28 cellular contexts compared by ENCODE assay signal in the genomic region with DNA sequence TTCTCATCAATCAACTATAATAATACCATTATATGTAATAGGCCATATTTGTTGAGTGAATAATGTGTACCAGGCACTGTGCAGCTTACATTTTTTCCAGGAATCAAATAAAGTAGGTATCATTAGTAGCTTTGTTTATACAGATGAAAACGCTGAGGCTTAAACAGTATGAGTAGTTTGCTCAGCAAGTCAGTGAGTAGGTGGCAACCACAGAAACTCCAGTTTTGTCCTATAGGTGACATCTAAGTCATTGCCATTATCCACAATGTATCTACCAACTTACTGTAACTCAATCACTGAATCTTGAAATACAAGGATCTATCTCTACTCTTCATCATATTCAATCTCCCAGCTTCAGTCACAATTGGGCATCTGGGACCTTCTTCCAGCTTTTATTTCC. TPM values are rescaled to one million over a fixed set of nuclear protein-coding genes. Genes with fewer than 3 reads are reported as not detected.
"Had no signal": no experiment of that assay in that cellular context is flagged by ENCODE, and none has a peak within 500 bp of the region (broad histone marks: within the 10 kb centered on the region; RNA-seq: fewer than 3 reads in every experiment).

No MANE protein-coding gene starts in this region.

- H3K27ac Mint-ChIP-seq: naive thymus-derived CD8-positive, alpha-beta T cell; nephron; neural progenitor cell; progenitor cell of endocrine pancreas; stimulated activated naive CD8-positive, alpha-beta T cell treated with anti-CD3 and anti-CD28 coated beads, Interleukin-15, Interleukin-2, amounts not matched to agents 100 ng/mL and 50 ng/mL, for 24 hours had no signal

- H3K9ac ChIP-seq: neural progenitor cell had no signal

- DNase-seq: hippocampal formation; kidney glomerular epithelial cell; left cardiac atrium; left lung; lower lobe of right lung; mammary epithelial cell; mesenchymal stem cell; naive thymus-derived CD8-positive, alpha-beta T cell; occipital lobe; retina; right cardiac atrium; stimulated activated CD4-positive, alpha-beta T cell treated with anti-CD3 and anti-CD28 coated beads, Interleukin-12 subunit alpha, Interleukin-12 subunit beta, amount 100 ng/mL, for 4 hours; stimulated activated CD4-positive, alpha-beta T cell treated with anti-CD3 and anti-CD28 coated beads, Interleukin-15, amount 100 ng/mL, for 24 hours; stimulated activated CD4-positive, alpha-beta T cell treated with anti-CD3 and anti-CD28 coated beads, Interleukin-2, amount 100 ng/mL, for 24 hours; stimulated activated CD4-positive, alpha-beta T cell treated with anti-CD3 and anti-CD28 coated beads, Interleukin-4, amount 100 ng/mL, for 1 hour; stimulated activated naive CD4-positive, alpha-beta T cell; tibial artery; trophoblast cell; upper lobe of right lung had no signal

- H3K4me1 Mint-ChIP-seq: naive thymus-derived CD8-positive, alpha-beta T cell had no signal

- H3K4me3 ChIP-seq: left lung, lower lobe of right lung, neural progenitor cell, skin epidermis, suprapubic skin, thoracic aorta, tibial artery, upper lobe of right lung had no signal

- H3K9me3 Mint-ChIP-seq: nephron; neural progenitor cell; stimulated activated naive CD8-positive, alpha-beta T cell treated with anti-CD3 and anti-CD28 coated beads, Interleukin-15, Interleukin-2, amounts not matched to agents 100 ng/mL and 50 ng/mL, for 24 hours had no signal

- H3K36me3 ChIP-seq: left lung, lower lobe of right lung, neural progenitor cell, neutrophil, suprapubic skin, thoracic aorta, tibial artery, upper lobe of right lung had no signal

- H3K27me3 Mint-ChIP-seq: progenitor cell of endocrine pancreas had no signal

- H3K4me3 Mint-ChIP-seq: naive thymus-derived CD8-positive, alpha-beta T cell; nephron; neural progenitor cell; stimulated activated naive CD8-positive, alpha-beta T cell treated with anti-CD3 and anti-CD28 coated beads, Interleukin-15, Interleukin-2, amounts not matched to agents 100 ng/mL and 50 ng/mL, for 24 hours had no signal

- H3K27ac ChIP-seq: left lung, lower lobe of right lung, neural progenitor cell, neutrophil, skin epidermis, suprapubic skin, thoracic aorta, tibial artery, upper lobe of right lung had no signal

- H3K27me3 ChIP-seq: left lung, neural progenitor cell, neutrophil, suprapubic skin, tibial artery, upper lobe of right lung had no signal

- ATAC-seq: left cardiac atrium; left lung; lower lobe of right lung; naive thymus-derived CD8-positive, alpha-beta T cell; right cardiac atrium; sciatic nerve; upper lobe of right lung had no signal

- H3K36me3 Mint-ChIP-seq: naive thymus-derived CD8-positive, alpha-beta T cell; neural progenitor cell had no signal

- H3K9me3 ChIP-seq: left lung, lower lobe of right lung, neutrophil, suprapubic skin, thoracic aorta, tibial artery, upper lobe of right lung had no signal

- H3K4me1 ChIP-seq: left lung, lower lobe of right lung, tibial artery, upper lobe of right lung had no signal

RNA-seq across cellular contexts. Expression of a gene that starts 29.8 kb away (rescaled TPM):
- total RNA-seq: naive thymus-derived CD8-positive, alpha-beta T cell had no signal
- polyA plus RNA-seq: naive thymus-derived CD8-positive, alpha-beta T cell had no signal
